ENCODE assay signal across 8 cellular contexts in the genomic region with DNA sequence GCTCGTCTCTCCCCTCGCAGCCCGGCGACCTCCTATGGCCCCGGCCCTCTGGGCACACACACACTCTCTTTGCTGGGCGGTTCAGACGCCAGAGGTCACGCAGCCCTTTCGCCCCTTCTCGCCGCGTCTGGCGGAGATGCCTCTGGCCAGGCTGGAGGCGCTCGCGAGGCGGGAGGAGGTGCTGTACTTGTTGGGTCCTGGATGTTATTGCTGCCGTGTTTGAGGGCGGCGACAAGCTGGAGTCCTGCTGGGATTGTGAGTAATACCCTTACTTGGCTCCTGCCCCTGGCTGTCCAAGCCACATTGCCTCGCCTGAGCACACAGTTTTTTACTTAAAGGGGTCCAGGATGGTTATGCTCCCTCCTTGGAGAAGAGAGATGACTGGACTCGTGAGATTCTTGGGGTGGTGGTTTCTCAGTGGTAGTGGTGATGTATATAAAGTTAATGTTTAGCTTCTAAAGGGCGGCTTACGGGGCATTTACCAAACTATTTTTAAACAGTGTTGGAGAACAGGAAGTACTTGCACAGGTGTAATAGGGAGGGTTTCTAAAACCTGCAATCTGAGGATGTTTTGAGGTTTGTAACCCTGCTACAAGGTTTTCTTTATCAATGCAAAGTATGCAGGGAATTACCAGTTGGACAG. TPM values are rescaled to one million over a fixed set of nuclear protein-coding genes. Genes with fewer than 3 reads are reported as not detected.
DNase-seq lines count a peak whose midpoint lies in the region; ATAC-seq and TF ChIP-seq lines count a peak whose summit lies in the region.

No MANE protein-coding gene starts in this region.

- TF ChIP-seq CTCF in AG09319 (IDR thresholded peaks at IDR 0.05; ENCODE audit: low read depth, low read length): peak; percentile 44
- TF ChIP-seq CTCF in right lobe of liver (IDR thresholded peaks at IDR 0.05): peak in 3 of 4 donors; percentile 16 to 43 (median 16)

- DNase-seq in AG09319 (ENCODE audit: extremely low read depth, low read depth) (peak; percentile 85), NCI-H524 (lab: John Stamatoyannopoulos, UW) (peak; percentile 54 to 70), ecto neural progenitor cell (ENCODE audit: low spot score) (peak; percentile 93), right lobe of liver (peak; percentile 85 to 90 (median 87))
- peak; percentile 59 for DNase-seq in activated CD4-positive, alpha-beta T cell treated with anti-CD3 and anti-CD28 coated beads, Interleukin-2, amount 10 ng/mL, durations not matched to agents 7 days and 5 days
- peak; percentile 48 to 59 for DNase-seq in stimulated activated CD4-positive, alpha-beta T cell treated with anti-CD3 and anti-CD28 coated beads, Interleukin-4, amount 100 ng/mL, for 48 hours (ENCODE audit: low read depth in 2 of 2)

- POLR2A ChIA-PET in activated CD4-positive, alpha-beta T cell treated with anti-CD3 and anti-CD28 coated beads, Interleukin-2, amount 10 ng/mL, durations not matched to agents 7 days and 5 days (lab: Charles Lee): interaction anchor here (0.5 to 0.8 kb wide), 2 partner anchors 73 to 87 kb away, joined by 3 to 5 read pairs; a partner anchor contains a TSS

- intact Hi-C loops in right lobe of liver (cut with DNase I): no loop called here

- CTCF ChIA-PET in activated CD4-positive, alpha-beta T cell treated with anti-CD3 and anti-CD28 coated beads, Interleukin-2, amount 10 ng/mL, durations not matched to agents 7 days and 5 days (lab: Charles Lee): interaction anchor here (0.8 to 1.5 kb wide), 4 partner anchors 12 to 70 kb away, joined by 3 to 4 read pairs (median 3); no protein-coding TSS in a partner anchor

- peak overlapping the region; percentile 84 to 94 (median 84) for H3K4me3 ChIP-seq in right lobe of liver

- TF ChIP-seq POLR2A in right lobe of liver (IDR thresholded peaks at IDR 0.05): no peak

- H3K4me3 Mint-ChIP-seq in activated CD4-positive, alpha-beta T cell treated with anti-CD3 and anti-CD28 coated beads, Interleukin-2, amount 10 ng/mL, durations not matched to agents 7 days and 5 days: peak overlapping the region; percentile 91

- ATAC-seq in GM19025 (IDR thresholded peaks at IDR 0.05; ENCODE audit: low read depth, unreplicated experiment) (peak; percentile 35), HG03196 (IDR thresholded peaks at IDR 0.05; ENCODE audit: unreplicated experiment) (peak; percentile 55), right lobe of liver (peak; percentile 75 to 79 (median 78))

- peaks cover 34% of the 10 kb centered on the region for H3K4me1 Mint-ChIP-seq in activated CD4-positive, alpha-beta T cell treated with anti-CD3 and anti-CD28 coated beads, Interleukin-2, amount 10 ng/mL, durations not matched to agents 7 days and 5 days

- no peaks in the 10 kb centered on the region for H3K4me1 ChIP-seq in right lobe of liver

- 0% methylated on average over 4 of the region's 24 CpGs for WGBS in right lobe of liver (ENCODE audit: insufficient coverage, low coverage, low lambda C conversion rate, missing lambda C conversion rate)

- no peaks in the 10 kb centered on the region for H3K27me3 ChIP-seq in right lobe of liver

- peak overlapping the region; percentile 89 for H3K27ac Mint-ChIP-seq in activated CD4-positive, alpha-beta T cell treated with anti-CD3 and anti-CD28 coated beads, Interleukin-2, amount 10 ng/mL, durations not matched to agents 7 days and 5 days

- peaks cover 0 to 4% (median 0%) of the 10 kb centered on the region in 4 donors for H3K36me3 ChIP-seq in right lobe of liver

- peak overlapping the region; percentile 87 to 96 (median 96) for H3K27ac ChIP-seq in right lobe of liver

- peaks cover 7% of the 10 kb centered on the region for H3K36me3 Mint-ChIP-seq in activated CD4-positive, alpha-beta T cell treated with anti-CD3 and anti-CD28 coated beads, Interleukin-2, amount 10 ng/mL, durations not matched to agents 7 days and 5 days (ENCODE audit: low read depth)

- no peaks in the 10 kb centered on the region for H3K9me3 Mint-ChIP-seq in activated CD4-positive, alpha-beta T cell treated with anti-CD3 and anti-CD28 coated beads, Interleukin-2, amount 10 ng/mL, durations not matched to agents 7 days and 5 days

- peaks cover 3% of the 10 kb centered on the region for H3K27me3 Mint-ChIP-seq in activated CD4-positive, alpha-beta T cell treated with anti-CD3 and anti-CD28 coated beads, Interleukin-2, amount 10 ng/mL, durations not matched to agents 7 days and 5 days

- no peaks in the 10 kb centered on the region for H3K9me3 ChIP-seq in right lobe of liver

RNA-seq across cellular contexts. Expression of gene USP53, which starts 0.6 kb away (rescaled TPM):
- total RNA-seq in activated CD4-positive, alpha-beta T cell treated with anti-CD3 and anti-CD28 coated beads, Interleukin-2, amount 10 ng/mL, durations not matched to agents 7 days and 5 days: 1 to 10 TPM; 6.7 to 6.9 TPM
- total RNA-seq in right lobe of liver: 10 to 100 TPM in 2 of 6 experiments, 1 to 10 TPM in 4; 6.4 to 12.5 (median 8.9) TPM

Comparison
In these comparisons a context has a peak if more than half of its experiments do, and no peak if none do; other contexts are left out.
1. Peak in every context shown above with its lines: DNase-seq, ATAC-seq, H3K4me3 ChIP-seq and H3K27ac ChIP-seq.